In genomic region chr19:14003279-14004051, GRCh38 we compare ENCODE assay signal across 10 cellular contexts. TPM values are rescaled to one million over a fixed set of nuclear protein-coding genes. Genes with fewer than 3 reads are reported as not detected.
DNase-seq lines count a peak whose midpoint lies in the region; ATAC-seq, FAIRE-seq and TF ChIP-seq lines count a peak whose summit lies in the region.
"Had no signal": no experiment of that assay in that cellular context is flagged by ENCODE, and none has a peak within 500 bp of the region (broad histone marks: within the 10 kb centered on the region; RNA-seq: fewer than 3 reads in every experiment).

No MANE protein-coding gene starts in this region.

- CTCF ChIA-PET in HEK293 (lab: Yijun Ruan, JAX): interaction anchor here (0.6 kb wide), 2 partner anchors 71 to 394 kb away, joined by 3 to 4 read pairs; no protein-coding TSS in a partner anchor

- intact Hi-C loops in stomach (cut with DNase I; ENCODE audit: low total_unique reads): no loop called here

- H3K79me2 ChIP-seq in keratinocyte (ENCODE audit: control insufficient read depth, insufficient read depth, low read length): peaks cover 10% of the 10 kb centered on the region

- no peak overlapping the region for H3K4me3 ChIP-seq in HEK293 (ENCODE audit: low read depth, low read length)
- H3K4me3 ChIP-seq in keratinocyte (ENCODE audit: control insufficient read depth in 2 of 3, extremely low read depth in 1 of 3, insufficient read depth in 2 of 3, low read depth in 1 of 3, low read length in 3 of 3): no peak overlapping the region
- H3K4me3 ChIP-seq in stomach: no peak overlapping the region
- H3K4me3 ChIP-seq in BE2C (ENCODE audit: low read depth, low read length): no peak overlapping the region
- H3K4me3 ChIP-seq: mucosa of descending colon had no signal

- no peaks in the 10 kb centered on the region for H3K9me1 ChIP-seq in keratinocyte (ENCODE audit: control insufficient read depth, extremely low read depth, insufficient read depth, low read length)

- POLR2A ChIA-PET in HEK293 (lab: Yijun Ruan, JAX): interaction anchor here (0.7 kb wide), 1 partner anchor 33 kb away, joined by 10 read pairs; no protein-coding TSS in a partner anchor

- no peak for FAIRE-seq in keratinocyte (lab: Jason Lieb, UNC)
- FAIRE-seq in urothelium cell line (lab: Jason Lieb, UNC): no peak

- peak overlapping the region; percentile 25 for H3K4me2 ChIP-seq in keratinocyte (ENCODE audit: control insufficient read depth, extremely low read depth, insufficient read depth, low read depth, low read length)

- no peaks in the 10 kb centered on the region for H3K9me3 ChIP-seq in HEK293 (ENCODE audit: control insufficient read depth, insufficient read depth, low read depth, low read length)
- H3K9me3 ChIP-seq in keratinocyte (ENCODE audit: control insufficient read depth, low read depth, low read length): no peaks in the 10 kb centered on the region
- peaks cover 0 to 7% (median 3%) of the 10 kb centered on the region in 4 donors for H3K9me3 ChIP-seq in stomach
- no peaks in the 10 kb centered on the region for H3K9me3 ChIP-seq in BE2C
- H3K9me3 ChIP-seq: mucosa of descending colon had no signal

- H3K9me3 Mint-ChIP-seq in activated naive CD4-positive, alpha-beta T cell treated with anti-CD3 and anti-CD28 coated beads, Interleukin-2, amount 50 U/mL, for 72 hours: peaks cover 0 to 4% of the 10 kb centered on the region in 2 donors

- DNase-seq in activated naive CD4-positive, alpha-beta T cell treated with anti-CD3 and anti-CD28 coated beads, Interleukin-2, amount 50 U/mL, for 72 hours (ENCODE audit: low spot score in 2 of 2): no peak
- DNase-seq in keratinocyte (ENCODE audit: low read depth, low spot score): no peak
- no peak for DNase-seq in stomach
- DNase-seq in BE2C: no peak
- DNase-seq in urothelium cell line (ENCODE audit: low spot score): no peak
- no peak for DNase-seq in NCI-H345 treated with DMSO at 0.1 percent for 48 hours (lab: John Stamatoyannopoulos, UW; ENCODE audit: unreplicated experiment)
- DNase-seq in activated effector memory CD4-positive, alpha-beta T cell treated with Interleukin-2 at 50 U/mL for 16 hours: no peak

- TF ChIP-seq CTCF in HEK293 (tag by site-specific recombination; IDR thresholded peaks at IDR 0.05) (no peak), keratinocyte (optimal IDR thresholded peaks at IDR 0.05 in 1 of 3, IDR thresholded peaks at IDR 0.05 in 1 of 3, conservative IDR thresholded peaks at IDR 0.05 in 1 of 3; ENCODE audit: extremely low read depth in 1 of 3, insufficient read depth in 2 of 3, low read length in 3 of 3) (no peak), stomach (IDR thresholded peaks at IDR 0.05) (no peak), BE2C (IDR thresholded peaks at IDR 0.05; ENCODE audit: low read depth, low read length) (no peak)

- H3K36me3 Mint-ChIP-seq in activated naive CD4-positive, alpha-beta T cell treated with anti-CD3 and anti-CD28 coated beads, Interleukin-2, amount 50 U/mL, for 72 hours: peaks cover 4 to 14% of the 10 kb centered on the region in 2 donors

- H3K4me1 ChIP-seq in HEK293 (ENCODE audit: control insufficient read depth, insufficient read depth, low read length) (no peaks in the 10 kb centered on the region), keratinocyte (ENCODE audit: control insufficient read depth, extremely low read depth, insufficient read depth, low read length) (peaks cover 28% of the 10 kb centered on the region), stomach (peaks cover 28 to 43% (median 35%) of the 10 kb centered on the region in 4 donors), BE2C (no peaks in the 10 kb centered on the region)

- no peaks in the 10 kb centered on the region for H4K20me1 ChIP-seq in keratinocyte (ENCODE audit: control insufficient read depth, extremely low read depth, insufficient read depth, low read length)

- no peak overlapping the region for H3K27ac ChIP-seq in HEK293 (ENCODE audit: extremely low read depth, low read depth, low read length)
- H3K27ac ChIP-seq in keratinocyte (ENCODE audit: control insufficient read depth, insufficient read depth, low read length): peak overlapping the region; percentile 22
- H3K27ac ChIP-seq in stomach: peak overlapping the region in 4 of 5 donors; percentile 94 to 100 (median 98)

- peak overlapping the region; percentile 4 for H2AFZ ChIP-seq in keratinocyte (ENCODE audit: control insufficient read depth, low read length)

- H3K27me3 ChIP-seq in keratinocyte (ENCODE audit: control insufficient read depth, extremely low read depth, insufficient read depth, low read length) (no peaks in the 10 kb centered on the region), stomach (no peaks in the 10 kb centered on the region), BE2C (no peaks in the 10 kb centered on the region)

- dilution Hi-C loops in keratinocyte (cut with MboI; ENCODE audit: extremely low pct_ligation_motif_present, low sequenced_read_pairs): no loop called here

- WGBS in stomach, 5 donors: 26 to 50% (median 46%) methylated on average over 10 of the region's 10 CpGs

- no peak for ATAC-seq in activated naive CD4-positive, alpha-beta T cell treated with anti-CD3 and anti-CD28 coated beads, Interleukin-2, amount 50 U/mL, for 72 hours
- ATAC-seq: mucosa of descending colon had no signal

- TF ChIP-seq EP300 in stomach (IDR thresholded peaks at IDR 0.05): no peak

- peak overlapping the region; percentile 94 to 97 for H3K27ac Mint-ChIP-seq in activated naive CD4-positive, alpha-beta T cell treated with anti-CD3 and anti-CD28 coated beads, Interleukin-2, amount 50 U/mL, for 72 hours

- no peak for TF ChIP-seq POLR2A in stomach (IDR thresholded peaks at IDR 0.05)

- no peak overlapping the region for H3K9ac ChIP-seq in keratinocyte (ENCODE audit: control insufficient read depth, extremely low read depth, insufficient read depth, low read length)

- H3K36me3 ChIP-seq in HEK293 (ENCODE audit: control insufficient read depth in 2 of 2, insufficient read depth in 1 of 2, low read length in 2 of 2): peaks cover 0 to 8% of the 10 kb centered on the region in 2 experiments; a peak in 2 of 3 replicates
- H3K36me3 ChIP-seq in keratinocyte (ENCODE audit: control insufficient read depth in 2 of 2, extremely low read depth in 1 of 2, insufficient read depth in 2 of 2, low read length in 2 of 2): peaks cover 0 to 2% of the 10 kb centered on the region in 2 experiments
- peaks cover 0 to 23% (median 4%) of the 10 kb centered on the region in 4 donors for H3K36me3 ChIP-seq in stomach
- H3K36me3 ChIP-seq in BE2C: peaks cover 2% of the 10 kb centered on the region; the same call in 1 of the 2 replicates

RNA-seq across cellular contexts. Expression of gene RFX1, which starts 2.7 kb away (rescaled TPM):
- total RNA-seq in activated naive CD4-positive, alpha-beta T cell treated with anti-CD3 and anti-CD28 coated beads, Interleukin-2, amount 50 U/mL, for 72 hours: 10 to 100 TPM in 1 of 2 donors, 1 to 10 TPM in 1; 9.7 to 14.5 TPM
- polyA plus RNA-seq in keratinocyte (0.45 to 0.97 TPM (median 0.48 TPM) in 3 replicates), stomach (1 to 10 TPM; 3.1 to 6.0 (median 3.6) TPM)
- 3.7 TPM for polyA plus RNA-seq in keratinocyte (2011; ENCODE audit: low read depth)
- 0.44 and 1.0 TPM in 2 replicates for polyA plus RNA-seq in keratinocyte (2011; cell fraction: cytosol; rRNA removed)
- polyA plus RNA-seq in keratinocyte (2011; cell fraction: nucleus; rRNA removed): 3.0 and 3.7 TPM in 2 replicates
- polyA plus RNA-seq in keratinocyte (2012; ENCODE audit: low replicate concordance): 4.0 and 4.3 TPM in 2 replicates
- 0.42 to 6.6 TPM (median 0.76 TPM) in 3 replicates for polyA minus RNA-seq in keratinocyte
- polyA minus RNA-seq in keratinocyte (2011; cell fraction: cytosol; rRNA and poly(A)+ RNA removed): 4.2 TPM
- polyA minus RNA-seq in keratinocyte (2011; cell fraction: nucleus; rRNA and poly(A)+ RNA removed): 3.4 and 9.2 TPM in 2 replicates
- total RNA-seq in stomach: 10 to 100 TPM in 1 of 5 donors, 1 to 10 TPM in 3, under 1 TPM in 1; 0.58 to 27.2 (median 2.6) TPM
- 19.7 TPM for polyA plus RNA-seq in BE2C (2012; ENCODE audit: insufficient read depth, insufficient read length, low read depth)

RNA-seq across cellular contexts. Expression of gene RLN3, which starts 24.5 kb away (rescaled TPM):
- total RNA-seq in activated naive CD4-positive, alpha-beta T cell treated with anti-CD3 and anti-CD28 coated beads, Interleukin-2, amount 50 U/mL, for 72 hours: not detected
- polyA plus RNA-seq in keratinocyte: not detected in 3 replicates
- not detected for polyA plus RNA-seq in keratinocyte (2011; ENCODE audit: low read depth)
- polyA plus RNA-seq in keratinocyte (2011; cell fraction: cytosol; rRNA removed): not detected in 2 replicates
- not detected in 2 replicates for polyA plus RNA-seq in keratinocyte (2011; cell fraction: nucleus; rRNA removed)
- polyA plus RNA-seq in keratinocyte (2012; ENCODE audit: low replicate concordance): not detected in 2 replicates
- polyA minus RNA-seq in keratinocyte: not detected in 3 replicates
- not detected for polyA minus RNA-seq in keratinocyte (2011; cell fraction: cytosol; rRNA and poly(A)+ RNA removed)
- polyA minus RNA-seq in keratinocyte (2011; cell fraction: nucleus; rRNA and poly(A)+ RNA removed): not detected in 2 replicates
- total RNA-seq in stomach: not detected
- not detected for polyA plus RNA-seq in stomach
- not detected for polyA plus RNA-seq in BE2C (2012; ENCODE audit: insufficient read depth, insufficient read length, low read depth)
- total RNA-seq: mucosa of descending colon, RPMI7951 had no signal

RNA-seq across cellular contexts. Expression of gene IL27RA, which starts 28.1 kb away (rescaled TPM):
- total RNA-seq in activated naive CD4-positive, alpha-beta T cell treated with anti-CD3 and anti-CD28 coated beads, Interleukin-2, amount 50 U/mL, for 72 hours: 10 to 100 TPM; 59.6 to 68.0 TPM
- 2.2 to 3.0 TPM (median 2.8 TPM) in 3 replicates for polyA plus RNA-seq in keratinocyte
- 0.11 TPM for polyA plus RNA-seq in keratinocyte (2011; ENCODE audit: low read depth)
- polyA plus RNA-seq in keratinocyte (2011; cell fraction: cytosol; rRNA removed): 1.3 and 1.7 TPM in 2 replicates
- 3.1 and 3.5 TPM in 2 replicates for polyA plus RNA-seq in keratinocyte (2011; cell fraction: nucleus; rRNA removed)
- 0.18 and 3.2 TPM in 2 replicates for polyA plus RNA-seq in keratinocyte (2012; ENCODE audit: low replicate concordance)
- 1.2 to 2.6 TPM (median 1.5 TPM) in 3 replicates for polyA minus RNA-seq in keratinocyte
- 2.5 TPM for polyA minus RNA-seq in keratinocyte (2011; cell fraction: cytosol; rRNA and poly(A)+ RNA removed)
- polyA minus RNA-seq in keratinocyte (2011; cell fraction: nucleus; rRNA and poly(A)+ RNA removed): 1.9 and 2.2 TPM in 2 replicates
- 10 to 100 TPM in 1 of 5 donors, 1 to 10 TPM in 2, not detected in 2; 2.3 to 11.1 (median 4.0) TPM for total RNA-seq in stomach
- polyA plus RNA-seq in stomach: 1 to 10 TPM; 1.1 to 2.6 (median 1.5) TPM
- 2.5 TPM for polyA plus RNA-seq in BE2C (2012; ENCODE audit: insufficient read depth, insufficient read length, low read depth)

RNA-seq across cellular contexts. Expression of gene DCAF15, which starts 51.2 kb away (rescaled TPM):
- total RNA-seq in activated naive CD4-positive, alpha-beta T cell treated with anti-CD3 and anti-CD28 coated beads, Interleukin-2, amount 50 U/mL, for 72 hours: 10 to 100 TPM; 59.0 to 90.0 TPM
- polyA plus RNA-seq in keratinocyte (15.1 to 22.2 TPM (median 18.7 TPM) in 3 replicates), stomach (10 to 100 TPM; 21.2 to 32.9 (median 31.3) TPM)
- 7.4 TPM for polyA plus RNA-seq in keratinocyte (2011; ENCODE audit: low read depth)
- 5.6 and 12.1 TPM in 2 replicates for polyA plus RNA-seq in keratinocyte (2011; cell fraction: cytosol; rRNA removed)
- polyA plus RNA-seq in keratinocyte (2011; cell fraction: nucleus; rRNA removed): 41.5 and 54.4 TPM in 2 replicates
- 18.5 and 20.1 TPM in 2 replicates for polyA plus RNA-seq in keratinocyte (2012; ENCODE audit: low replicate concordance)
- 18.4 to 36.6 TPM (median 22.3 TPM) in 3 replicates for polyA minus RNA-seq in keratinocyte
- polyA minus RNA-seq in keratinocyte (2011; cell fraction: cytosol; rRNA and poly(A)+ RNA removed): 8.8 TPM
- polyA minus RNA-seq in keratinocyte (2011; cell fraction: nucleus; rRNA and poly(A)+ RNA removed): 13.2 and 17.0 TPM in 2 replicates
- 10 to 100 TPM in 2 of 5 donors, 1 to 10 TPM in 3; 7.1 to 37.3 (median 9.8) TPM for total RNA-seq in stomach
- 160 TPM for polyA plus RNA-seq in BE2C (2012; ENCODE audit: insufficient read depth, insufficient read length, low read depth)

RNA-seq across cellular contexts. Expression of gene PALM3, which starts 58.4 kb away (rescaled TPM):
- not detected for total RNA-seq in activated naive CD4-positive, alpha-beta T cell treated with anti-CD3 and anti-CD28 coated beads, Interleukin-2, amount 50 U/mL, for 72 hours
- not detected in 3 replicates for polyA plus RNA-seq in keratinocyte
- not detected for polyA plus RNA-seq in keratinocyte (2011; ENCODE audit: low read depth)
- not detected in 2 replicates for polyA plus RNA-seq in keratinocyte (2011; cell fraction: cytosol; rRNA removed)
- polyA plus RNA-seq in keratinocyte (2011; cell fraction: nucleus; rRNA removed): not detected in 2 replicates
- 0.07 TPM in 1 of 2 replicates, not detected in the other for polyA plus RNA-seq in keratinocyte (2012; ENCODE audit: low replicate concordance)
- polyA minus RNA-seq in keratinocyte: not detected in 3 replicates
- polyA minus RNA-seq in keratinocyte (2011; cell fraction: cytosol; rRNA and poly(A)+ RNA removed): not detected
- not detected in 2 replicates for polyA minus RNA-seq in keratinocyte (2011; cell fraction: nucleus; rRNA and poly(A)+ RNA removed)
- 100 to 1,000 TPM in 1 of 5 donors, 10 to 100 TPM in 2, 1 to 10 TPM in 2; 4.2 to 100 (median 12.2) TPM for total RNA-seq in stomach
- polyA plus RNA-seq in stomach: 100 to 1,000 TPM in 1 of 3 donors, 10 to 100 TPM in 2; 20.7 to 141 (median 22.5) TPM
- polyA plus RNA-seq in BE2C (2012; ENCODE audit: insufficient read depth, insufficient read length, low read depth): 1.4 TPM

Comparison
In these comparisons a context has a peak if more than half of its experiments do, and no peak if none do; other contexts are left out.
1. RNA of gene IL27RA, which starts 28.1 kb away (total RNA-seq): 59.6 to 68.0 TPM in activated naive CD4-positive, alpha-beta T cell treated with anti-CD3 and anti-CD28 coated beads, Interleukin-2, amount 50 U/mL, for 72 hours; 2.3 to 11.1 TPM in stomach; every median in the first group is over 4 times any median in the second.